ENCODE assay signal across 8 cellular contexts in genomic region chr19:46716013-46716671, GRCh38. TPM values are rescaled to one million over a fixed set of nuclear protein-coding genes. Genes with fewer than 3 reads are reported as not detected.
DNase-seq lines count a peak whose midpoint lies in the region; ATAC-seq and TF ChIP-seq lines count a peak whose summit lies in the region.

No MANE protein-coding gene starts in this region.

- H2AFZ ChIP-seq in mesenchymal stem cell (ENCODE audit: low read depth, low read length): no peak overlapping the region

- H2AK5ac ChIP-seq in mesenchymal stem cell (ENCODE audit: low read length, severe bottlenecking): no peak overlapping the region

- peak overlapping the region; percentile 87 for H3K4me2 ChIP-seq in mesenchymal stem cell (ENCODE audit: low read length, poor library complexity, severe bottlenecking)

- peak overlapping the region; percentile 94 to 98 (median 95) for H3K4me3 Mint-ChIP-seq in CD8-positive, alpha-beta memory T cell

- no peak overlapping the region for H3K23ac ChIP-seq in mesenchymal stem cell (ENCODE audit: low read length in 2 of 2)

- peak overlapping the region; percentile 82 for H2BK15ac ChIP-seq in mesenchymal stem cell (ENCODE audit: low read depth, poor library complexity, severe bottlenecking)

- peaks cover 17% of the 10 kb centered on the region for H3K79me1 ChIP-seq in mesenchymal stem cell (replicated peaks; ENCODE audit: low read length, poor library complexity, severe bottlenecking)

- peak; percentile 45 for TF ChIP-seq CTCF in NB4 (IDR thresholded peaks at IDR 0.05; ENCODE audit: low read depth, low read length)
- no peak for TF ChIP-seq CTCF in breast epithelium (IDR thresholded peaks at IDR 0.05)
- TF ChIP-seq CTCF in uterus (IDR thresholded peaks at IDR 0.05): peak in 1 of 4 experiments; percentile 10
- TF ChIP-seq CTCF in omental fat pad (IDR thresholded peaks at IDR 0.05): no peak

- no peak for TF ChIP-seq POLR2A in NB4 (IDR thresholded peaks at IDR 0.05; ENCODE audit: extremely low read depth, insufficient read length)
- no peak for TF ChIP-seq POLR2A in breast epithelium (IDR thresholded peaks at IDR 0.05)
- TF ChIP-seq POLR2A in uterus (IDR thresholded peaks at IDR 0.05): no peak

- H3K4me1 Mint-ChIP-seq in CD8-positive, alpha-beta memory T cell: peaks cover 42 to 70% (median 50%) of the 10 kb centered on the region in 3 donors

- peak overlapping the region; percentile 95 for H3K9ac ChIP-seq in mesenchymal stem cell (ENCODE audit: low read length)

- no peaks in the 10 kb centered on the region for H3K27me3 ChIP-seq in CD8-positive, alpha-beta memory T cell (ENCODE audit: insufficient read depth, low read length, poor library complexity, severe bottlenecking)
- H3K27me3 ChIP-seq in breast epithelium: no peaks in the 10 kb centered on the region
- H3K27me3 ChIP-seq in mesenchymal stem cell (ENCODE audit: control insufficient read depth in 1 of 2, insufficient read depth in 1 of 2, low read length in 2 of 2): no peaks in the 10 kb centered on the region
- H3K27me3 ChIP-seq in uterus: no peaks in the 10 kb centered on the region

- WGBS in mesenchymal stem cell: 2% methylated on average over 42 of the region's 42 CpGs

- no peak overlapping the region for H2BK5ac ChIP-seq in mesenchymal stem cell (ENCODE audit: low read depth, low read length, poor library complexity, severe bottlenecking)

- POLR2A ChIA-PET in CD8-positive, alpha-beta memory T cell (lab: Charles Lee): no interaction called here

- H3K27ac Mint-ChIP-seq in CD8-positive, alpha-beta memory T cell: peak overlapping the region; percentile 93 to 99 (median 97)

- no peaks in the 10 kb centered on the region for H3K27me3 Mint-ChIP-seq in CD8-positive, alpha-beta memory T cell

- peak overlapping the region in 1 of 2 experiments; percentile 79 for H3K18ac ChIP-seq in mesenchymal stem cell (ENCODE audit: low read depth in 1 of 2, low read length in 2 of 2)

- ATAC-seq in GM21825 (IDR thresholded peaks at IDR 0.05; ENCODE audit: unreplicated experiment): no peak
- ATAC-seq in omental fat pad (ENCODE audit: low FRiP score): no peak

- H3K4me3 ChIP-seq in CD8-positive, alpha-beta memory T cell (ENCODE audit: low read length): peak overlapping the region; percentile 90
- H3K4me3 ChIP-seq in NB4 (ENCODE audit: low read depth, low read length) (peak overlapping the region; percentile 91), breast epithelium (peak overlapping the region; percentile 74 to 99 (median 74)), mesenchymal stem cell (ENCODE audit: insufficient read depth in 1 of 2, low read depth in 1 of 2, low read length in 2 of 2) (peak overlapping the region; percentile 70 to 93), uterus (peak overlapping the region; percentile 68 to 91)

- CTCF ChIA-PET in CD8-positive, alpha-beta memory T cell (lab: Charles Lee): interaction anchor here (1.1 to 3.4 kb wide), 5 partner anchors 12 to 124 kb away, joined by 3 to 39 read pairs (median 8); no protein-coding TSS in a partner anchor

- peak overlapping the region in 1 of 2 experiments; percentile 87 for H3K14ac ChIP-seq in mesenchymal stem cell (ENCODE audit: low read length in 2 of 2)

- intact Hi-C loops in breast epithelium (cut with DNase I; ENCODE audit: low total_unique reads): no loop called here
- intact Hi-C loops in uterus (cut with DNase I; ENCODE audit: low total_unique reads): no loop called here

- no peaks in the 10 kb centered on the region for H3K36me3 ChIP-seq in CD8-positive, alpha-beta memory T cell (ENCODE audit: insufficient read depth, low read length)
- no peaks in the 10 kb centered on the region for H3K36me3 ChIP-seq in breast epithelium
- H3K36me3 ChIP-seq in mesenchymal stem cell (ENCODE audit: control insufficient read depth in 1 of 2, insufficient read depth in 2 of 2, low read depth in 1 of 2, low read length in 2 of 2): peaks cover 13 to 39% of the 10 kb centered on the region in 2 experiments
- no peaks in the 10 kb centered on the region for H3K36me3 ChIP-seq in uterus

- H3K36me3 Mint-ChIP-seq in CD8-positive, alpha-beta memory T cell: peaks cover 0 to 46% (median 0%) of the 10 kb centered on the region in 3 donors

- H4K8ac ChIP-seq in mesenchymal stem cell (ENCODE audit: low read length): no peak overlapping the region

- H3K9me3 ChIP-seq in CD8-positive, alpha-beta memory T cell (ENCODE audit: low read length): no peaks in the 10 kb centered on the region
- H3K9me3 ChIP-seq in breast epithelium: no peaks in the 10 kb centered on the region
- no peaks in the 10 kb centered on the region for H3K9me3 ChIP-seq in mesenchymal stem cell (ENCODE audit: control insufficient read depth, low read length)
- H3K9me3 ChIP-seq in uterus: no peaks in the 10 kb centered on the region

- peak overlapping the region in 1 of 2 experiments; percentile 48 for H2BK12ac ChIP-seq in mesenchymal stem cell (ENCODE audit: low read length in 2 of 2)

- no peak for DNase-seq in CD8-positive, alpha-beta memory T cell
- DNase-seq in NB4 (ENCODE audit: low read depth) (peak; percentile 58), breast epithelium (ENCODE audit: low spot score in 2 of 2) (no peak), mesenchymal stem cell (peak; percentile 37), uterus (no peak), NCI-H2196 treated with DMSO at 0.1 percent for 48 hours (lab: John Stamatoyannopoulos, UW; ENCODE audit: unreplicated experiment) (no peak), omental fat pad (ENCODE audit: low spot score) (no peak)

- peaks cover 37% of the 10 kb centered on the region for H3K4me1 ChIP-seq in CD8-positive, alpha-beta memory T cell (ENCODE audit: insufficient read depth, low read length)
- H3K4me1 ChIP-seq in breast epithelium (peaks cover 0 to 10% of the 10 kb centered on the region in 2 donors), mesenchymal stem cell (ENCODE audit: control insufficient read depth, insufficient read depth, low read depth, low read length) (peaks cover 21% of the 10 kb centered on the region), uterus (peaks cover 8 to 9% of the 10 kb centered on the region in 2 donors)

- peak overlapping the region; percentile 92 for H3K27ac ChIP-seq in CD8-positive, alpha-beta memory T cell (ENCODE audit: low read depth, low read length)
- peak overlapping the region; percentile 91 to 93 for H3K27ac ChIP-seq in breast epithelium
- no peak overlapping the region for H3K27ac ChIP-seq in mesenchymal stem cell (ENCODE audit: low read length, poor library complexity, severe bottlenecking)
- peak overlapping the region; percentile 90 to 92 for H3K27ac ChIP-seq in uterus

- H2BK120ac ChIP-seq in mesenchymal stem cell (ENCODE audit: low read depth, low read length): no peak overlapping the region

- H3K9me3 Mint-ChIP-seq in CD8-positive, alpha-beta memory T cell: no peaks in the 10 kb centered on the region

- no peak overlapping the region for H4K91ac ChIP-seq in mesenchymal stem cell (ENCODE audit: low read length)

- peak overlapping the region in 1 of 2 experiments; percentile 38 for H3K4ac ChIP-seq in mesenchymal stem cell (ENCODE audit: low read depth in 1 of 2, low read length in 2 of 2)

RNA-seq across cellular contexts. Expression of gene PRKD2, which starts 0.8 kb away (rescaled TPM):
- 10 to 100 TPM; 61.6 to 63.8 TPM for total RNA-seq in CD8-positive, alpha-beta memory T cell
- polyA plus RNA-seq in CD8-positive, alpha-beta memory T cell: 88.0 TPM
- 10 to 100 TPM; 13.1 to 36.7 (median 25.5) TPM for total RNA-seq in breast epithelium
- polyA plus RNA-seq in mesenchymal stem cell (2013, experiment 1 of 2): 25.9 TPM
- 23.5 TPM for polyA plus RNA-seq in mesenchymal stem cell (2013, experiment 2 of 2)
- 10 to 100 TPM; 30.8 to 85.7 (median 41.7) TPM for total RNA-seq in uterus
- total RNA-seq in omental fat pad: 10 to 100 TPM; 11.8 to 41.3 (median 19.5) TPM

RNA-seq across cellular contexts. Expression of gene FKRP, which starts 29.7 kb away (rescaled TPM):
- total RNA-seq in CD8-positive, alpha-beta memory T cell: 10 to 100 TPM; 21.6 to 24.4 TPM
- 6.4 TPM for polyA plus RNA-seq in CD8-positive, alpha-beta memory T cell
- total RNA-seq in breast epithelium (10 to 100 TPM; 11.4 to 23.1 (median 12.1) TPM), uterus (100 to 1,000 TPM in 1 of 4 donors, 10 to 100 TPM in 2, 1 to 10 TPM in 1; 7.4 to 154 (median 22.1) TPM), omental fat pad (10 to 100 TPM in 3 of 4 donors, 1 to 10 TPM in 1; 9.2 to 20.5 (median 13.9) TPM)
- polyA plus RNA-seq in mesenchymal stem cell (2013, experiment 1 of 2): 24.9 TPM
- polyA plus RNA-seq in mesenchymal stem cell (2013, experiment 2 of 2): 24.4 TPM

RNA-seq across cellular contexts. Expression of gene STRN4, which starts 30.1 kb away (rescaled TPM):
- 10 to 100 TPM; 68.8 to 70.4 TPM for total RNA-seq in CD8-positive, alpha-beta memory T cell
- polyA plus RNA-seq in CD8-positive, alpha-beta memory T cell: 23.2 TPM
- total RNA-seq in breast epithelium (10 to 100 TPM; 45.0 to 57.0 (median 53.7) TPM), uterus (100 to 1,000 TPM in 1 of 4 donors, 10 to 100 TPM in 3; 55.1 to 109 (median 81.8) TPM), omental fat pad (10 to 100 TPM; 33.6 to 92.3 (median 64.7) TPM)
- polyA plus RNA-seq in mesenchymal stem cell (2013, experiment 1 of 2): 56.4 TPM
- polyA plus RNA-seq in mesenchymal stem cell (2013, experiment 2 of 2): 56.1 TPM

RNA-seq across cellular contexts. Expression of gene DACT3, which starts 55.2 kb away (rescaled TPM):
- total RNA-seq in CD8-positive, alpha-beta memory T cell: 1 to 10 TPM; 2.5 TPM
- polyA plus RNA-seq in CD8-positive, alpha-beta memory T cell: not detected
- total RNA-seq in breast epithelium (1 to 10 TPM in 2 of 3 donors, under 1 TPM in 1; 0.48 to 3.9 (median 1.9) TPM), uterus (10 to 100 TPM in 3 of 4 donors, under 1 TPM in 1; 0.29 to 90.1 (median 30.3) TPM), omental fat pad (under 1 TPM; 0.31 to 0.79 (median 0.52) TPM)
- polyA plus RNA-seq in mesenchymal stem cell (2013, experiment 1 of 2): 25.9 TPM
- polyA plus RNA-seq in mesenchymal stem cell (2013, experiment 2 of 2): 26.2 TPM

Comparison
In these comparisons a context has a peak if more than half of its experiments do, and no peak if none do; other contexts are left out.
1. DNase-seq: peak in NB4 (single experiment) and mesenchymal stem cell (single experiment); none in CD8-positive, alpha-beta memory T cell (0 of 5), breast epithelium (0 of 2), uterus (0 of 2), NCI-H2196 treated with DMSO at 0.1 percent for 48 hours (single experiment) and omental fat pad (single experiment).
2. Peak in every context shown above with its lines, with median percentiles within 50 percentile points of each other: H3K4me3 ChIP-seq.